Comparison of ENCODE assay signal across 8 cellular contexts in the genomic region with DNA sequence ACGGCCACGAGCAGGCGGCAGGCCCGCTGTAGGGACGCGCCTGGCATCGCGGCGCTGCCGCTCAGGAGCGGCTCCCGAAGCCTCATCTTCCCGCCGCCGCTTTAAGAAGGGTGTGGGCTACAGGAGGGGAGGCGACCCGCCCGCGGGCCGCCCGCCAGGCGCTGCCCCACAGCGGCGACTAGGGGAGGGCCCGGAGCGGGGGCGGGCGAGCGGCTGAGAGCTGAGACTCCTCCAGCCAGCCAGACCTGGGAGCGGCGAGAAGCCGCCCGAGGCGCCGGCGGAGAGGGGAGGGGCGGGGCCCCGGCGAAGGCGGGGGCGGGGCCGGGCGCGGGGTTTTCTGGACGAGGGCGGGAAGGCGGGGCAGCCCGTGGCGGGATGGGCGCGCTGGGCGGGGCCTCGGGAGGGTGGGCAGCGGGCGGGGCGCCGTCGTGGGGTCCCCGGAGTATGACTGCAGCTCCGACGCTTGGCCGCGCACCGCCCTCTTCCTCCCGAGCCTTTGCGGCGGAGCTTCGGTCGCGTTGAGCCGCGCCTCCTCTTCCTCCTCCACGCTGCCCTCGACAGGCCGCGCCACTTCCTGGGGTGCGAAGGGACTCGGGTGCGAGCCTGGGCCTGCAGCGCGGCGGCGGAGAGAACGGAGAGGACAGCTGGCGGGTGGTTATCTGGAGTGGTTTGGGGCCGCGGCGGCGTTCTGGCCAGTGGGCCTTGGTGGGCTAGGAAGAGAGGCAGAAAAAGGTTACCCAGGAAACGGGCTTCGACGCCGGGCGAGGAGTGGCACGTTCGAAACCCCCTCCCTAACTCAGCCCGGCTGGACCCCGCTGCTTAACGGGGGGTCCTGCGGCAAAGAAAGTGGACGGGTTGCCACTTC. TPM values are rescaled to one million over a fixed set of nuclear protein-coding genes. Genes with fewer than 3 reads are reported as not detected.
A peak's percentile ranks its signal among the peaks of the same experiment; 100 is the strongest.
DNase-seq lines count a peak whose midpoint lies in the region; ATAC-seq and TF ChIP-seq lines count a peak whose summit lies in the region.

A gene with protein sequence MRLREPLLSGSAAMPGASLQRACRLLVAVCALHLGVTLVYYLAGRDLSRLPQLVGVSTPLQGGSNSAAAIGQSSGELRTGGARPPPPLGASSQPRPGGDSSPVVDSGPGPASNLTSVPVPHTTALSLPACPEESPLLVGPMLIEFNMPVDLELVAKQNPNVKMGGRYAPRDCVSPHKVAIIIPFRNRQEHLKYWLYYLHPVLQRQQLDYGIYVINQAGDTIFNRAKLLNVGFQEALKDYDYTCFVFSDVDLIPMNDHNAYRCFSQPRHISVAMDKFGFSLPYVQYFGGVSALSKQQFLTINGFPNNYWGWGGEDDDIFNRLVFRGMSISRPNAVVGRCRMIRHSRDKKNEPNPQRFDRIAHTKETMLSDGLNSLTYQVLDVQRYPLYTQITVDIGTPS (minus strand): TSS at position 253 of the 865 bp plus-strand sequence. CDS start 167 bp downstream, at position 86.

- no peak for TF ChIP-seq CTCF in LNCaP clone FGC (IDR thresholded peaks at IDR 0.05; ENCODE audit: control insufficient read depth, extremely low read depth, insufficient read depth)

- H3K36me3 Mint-ChIP-seq in natural killer cell treated with Interleukin-12 subunit alpha and Interleukin-12 subunit beta and Interleukin-15 and Interleukin-18, amount 100 ng/mL, for 72 hours = no peaks in the 10 kb centered on the region

- peak within 1 kb of the TSS; percentile 100 for H3K4me3 Mint-ChIP-seq in natural killer cell treated with Interleukin-12 subunit alpha and Interleukin-12 subunit beta and Interleukin-15 and Interleukin-18, amount 100 ng/mL, for 72 hours

- no peaks in the 10 kb centered on the region for H3K9me3 Mint-ChIP-seq in natural killer cell treated with Interleukin-12 subunit alpha and Interleukin-12 subunit beta and Interleukin-15 and Interleukin-18, amount 100 ng/mL, for 72 hours

- peak; percentile 91 to 92 for ATAC-seq in natural killer cell treated with Interleukin-12 subunit alpha and Interleukin-12 subunit beta and Interleukin-15 and Interleukin-18, amount 100 ng/mL, for 72 hours

- no peaks in the 10 kb centered on the region for H3K27me3 Mint-ChIP-seq in natural killer cell treated with Interleukin-12 subunit alpha and Interleukin-12 subunit beta and Interleukin-15 and Interleukin-18, amount 100 ng/mL, for 72 hours

- peaks cover 66 to 67% of the 10 kb centered on the region in 2 donors for H3K4me1 Mint-ChIP-seq in natural killer cell treated with Interleukin-12 subunit alpha and Interleukin-12 subunit beta and Interleukin-15 and Interleukin-18, amount 100 ng/mL, for 72 hours (ENCODE audit: low read depth in 2 of 2)

- H3K27ac Mint-ChIP-seq in natural killer cell treated with Interleukin-12 subunit alpha and Interleukin-12 subunit beta and Interleukin-15 and Interleukin-18, amount 100 ng/mL, for 72 hours = peak within 1 kb of the TSS; percentile 97

- peak within 1 kb of the TSS; percentile 64 for H3K4me3 ChIP-seq in LNCaP clone FGC (ENCODE audit: low read depth, low read length)

- DNase-seq in EL (peak; percentile 96), GOT3 (lab: John Stamatoyannopoulos, UW) (peak; percentile 61), LNCaP clone FGC (ENCODE audit: low read depth) (peak; percentile 26), SHP77 (lab: John Stamatoyannopoulos, UW) (peak; percentile 61 to 65), fibroblast of peridontal ligament (ENCODE audit: extremely low read depth) (peak; percentile 90)
- DNase-seq in activated T-helper 9 cell treated with anti-CD3 and anti-CD28 coated beads, Interleukin-2, amount 50 U/mL, for 16 hours (ENCODE audit: low read depth) = peak; percentile 95
- peak; percentile 96 for DNase-seq in natural killer cell treated with Interleukin-12 subunit alpha and Interleukin-12 subunit beta and Interleukin-15 and Interleukin-18, amount 100 ng/mL, for 72 hours (ENCODE audit: low spot score)
- peak; percentile 95 for DNase-seq in stimulated activated naive CD4-positive, alpha-beta T cell treated with Interleukin-2 at 50 U/mL for 16 hours (lab: John Stamatoyannopoulos, UW)

RNA-seq across cellular contexts. Expression of the gene that starts here (rescaled TPM):
- total RNA-seq in natural killer cell treated with Interleukin-12 subunit alpha and Interleukin-12 subunit beta and Interleukin-15 and Interleukin-18, amount 100 ng/mL, for 72 hours = 10 to 100 TPM; 51.4 to 90.6 TPM

Comparison
In these comparisons a context has a peak if more than half of its experiments do, and no peak if none do; other contexts are left out.
1. Peak in every context shown above with its lines: DNase-seq, ATAC-seq and H3K4me3 ChIP-seq.
2. DNase-seq: peak in every context shown above with its lines; median percentile 96 in EL; 96 in natural killer cell treated with Interleukin-12 subunit alpha and Interleukin-12 subunit beta and Interleukin-15 and Interleukin-18, amount 100 ng/mL, for 72 hours; 95 in activated T-helper 9 cell treated with anti-CD3 and anti-CD28 coated beads, Interleukin-2, amount 50 U/mL, for 16 hours; 95 in stimulated activated naive CD4-positive, alpha-beta T cell treated with Interleukin-2 at 50 U/mL for 16 hours; 90 in fibroblast of peridontal ligament; 63 in SHP77; 61 in GOT3; 26 in LNCaP clone FGC.